ENCODE assay signal across 14 cellular contexts in genomic region chr14:91218041-91218440, GRCh38. TPM values are rescaled to one million over a fixed set of nuclear protein-coding genes. Genes with fewer than 3 reads are reported as not detected.
"Had no signal": no experiment of that assay in that cellular context is flagged by ENCODE, and none has a peak within 500 bp of the region (broad histone marks: within the 10 kb centered on the region; RNA-seq: fewer than 3 reads in every experiment).

No MANE protein-coding gene starts in this region.

- H3K4me3 ChIP-seq: cardiac muscle cell, hepatocyte, SJCRH30, smooth muscle cell had no signal

- DNase-seq: activated CD8-positive, alpha-beta memory T cell treated with anti-CD3 and anti-CD28 coated beads for 24 hours; activated effector memory CD4-positive, alpha-beta T cell treated with anti-CD3 and anti-CD28 coated beads, Interleukin-2, amount 50 U/mL, for 16 hours; effector CD4-positive, alpha-beta T cell; midbrain; right cardiac atrium; SJCRH30; stimulated activated naive B cell treated with anti-CD40 and anti-IgM and Interleukin-4, amounts not matched to agents 10 μg/mL and 1 μg/mL and 100 μg/mL, for 72 hours; T1000; trophoblast cell had no signal

- H3K27me3 Mint-ChIP-seq: progenitor cell of endocrine pancreas; stimulated activated naive B cell treated with anti-CD40 and anti-IgM and Interleukin-4, amounts not matched to agents 10 μg/mL and 1 μg/mL and 100 μg/mL, for 72 hours had no signal

- H3K27me3 ChIP-seq: cardiac muscle cell, hepatocyte, SJCRH30 had no signal

- H3K4me1 ChIP-seq: SJCRH30 had no signal

- H3K9me3 ChIP-seq: SJCRH30 had no signal

- H3K36me3 ChIP-seq: SJCRH30 had no signal

- ATAC-seq: right cardiac atrium; stimulated activated naive B cell treated with anti-CD40 and anti-IgM and Interleukin-4, amounts not matched to agents 10 μg/mL and 1 μg/mL and 100 μg/mL, for 72 hours had no signal

- H3K27ac ChIP-seq: cardiac muscle cell, epithelial cell of prostate, hepatocyte, SJCRH30 had no signal

- H3K27ac Mint-ChIP-seq: stimulated activated naive B cell treated with anti-CD40 and anti-IgM and Interleukin-4, amounts not matched to agents 10 μg/mL and 1 μg/mL and 100 μg/mL, for 72 hours had no signal

- H3K4me3 Mint-ChIP-seq: stimulated activated naive B cell treated with anti-CD40 and anti-IgM and Interleukin-4, amounts not matched to agents 10 μg/mL and 1 μg/mL and 100 μg/mL, for 72 hours had no signal

- H3K9me3 Mint-ChIP-seq: stimulated activated naive B cell treated with anti-CD40 and anti-IgM and Interleukin-4, amounts not matched to agents 10 μg/mL and 1 μg/mL and 100 μg/mL, for 72 hours had no signal

RNA-seq across cellular contexts. Expression of gene GPR68, which starts 26.5 kb away (rescaled TPM):
- total RNA-seq: SJCRH30 had no signal
